Comparison of ENCODE assay signal across 1 cellular context in the genomic region with DNA sequence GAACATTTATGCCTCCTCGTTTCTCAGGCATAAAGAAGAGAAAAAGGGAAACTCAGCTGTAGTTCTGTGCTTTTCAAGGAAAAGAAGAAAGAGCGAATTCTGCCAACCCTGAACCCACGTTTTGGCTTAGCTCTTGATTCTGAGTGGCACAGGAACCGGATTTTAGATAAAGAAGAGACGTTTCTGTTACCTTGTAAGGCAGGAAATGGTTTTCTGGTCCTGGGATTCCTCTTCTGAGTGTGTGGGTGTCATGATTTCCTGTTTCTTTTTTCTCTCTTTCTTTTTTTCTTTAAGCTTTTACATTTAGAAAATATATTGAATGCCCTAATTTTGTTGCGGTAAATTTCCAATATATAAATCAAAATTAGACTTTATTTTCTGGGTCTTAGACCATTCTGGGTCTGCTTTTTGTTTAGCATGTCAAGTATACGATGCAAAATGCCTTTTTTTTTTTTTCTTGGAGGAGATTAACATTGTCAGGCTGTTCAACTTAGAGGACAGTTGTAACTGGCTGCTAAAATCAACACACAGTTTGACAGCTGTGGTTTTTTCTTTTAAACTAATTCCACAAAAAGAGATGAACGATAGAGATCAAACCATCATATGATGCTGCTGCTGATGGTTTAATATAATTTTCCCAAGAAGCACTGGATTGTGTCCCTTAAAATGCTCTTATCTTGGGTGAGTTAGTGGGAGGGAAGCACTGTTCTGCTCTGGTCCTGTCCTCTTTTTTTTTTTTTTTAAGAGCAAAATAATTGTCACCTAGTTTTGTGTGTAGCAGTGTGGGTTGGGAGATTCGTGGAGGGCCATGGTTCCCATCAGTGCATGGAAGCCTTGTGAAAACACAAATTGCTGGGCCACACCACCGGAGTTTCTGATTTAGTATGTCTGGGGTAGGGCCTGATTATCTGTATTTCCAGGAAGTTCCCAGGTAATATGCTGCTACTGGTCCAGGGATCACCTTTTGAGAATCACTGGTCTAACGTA.
TF ChIP-seq lines count a peak whose summit lies in the region.

No MANE protein-coding gene starts in this region.

TF ChIP-seq in SK-N-SH treated with all-trans-retinoic acid at 6 μM for 48 hours, 23 proteins besides CTCF, POLR2A, EP300 and RAD21 (continued from another document):
- TF ChIP-seq TSHZ2 (CRISPR knock-in tag; IDR thresholded peaks at IDR 0.05): peak; percentile 71; the same call in 1 of the 2 replicates
- peak; percentile 65; the same call in 1 of the 2 replicates for TF ChIP-seq TCF4 (CRISPR knock-in tag; IDR thresholded peaks at IDR 0.05; ENCODE audit: borderline replicate concordance)
- no peak for TF ChIP-seq ZC3H10 (CRISPR knock-in tag; IDR thresholded peaks at IDR 0.05)
- TF ChIP-seq BACH2 (CRISPR knock-in tag; IDR thresholded peaks at IDR 0.05; ENCODE audit: borderline replicate concordance): no peak
- TF ChIP-seq SNAI2 (CRISPR knock-in tag; IDR thresholded peaks at IDR 0.05): no peak
- peak; percentile 51 for TF ChIP-seq ISL1 (CRISPR knock-in tag; IDR thresholded peaks at IDR 0.05)
- no peak for TF ChIP-seq ZFP3 (CRISPR knock-in tag; IDR thresholded peaks at IDR 0.05)
